ENCODE assay signal across 1 cellular context in genomic region chr17:8210761-8211458, GRCh38.
TF ChIP-seq lines count a peak whose summit lies in the region.

No MANE protein-coding gene starts in this region.

TF ChIP-seq in HCT116, 20 proteins besides CTCF, POLR2A, EP300 and RAD21 (continued from another document):
- TF ChIP-seq, protein P1, sequence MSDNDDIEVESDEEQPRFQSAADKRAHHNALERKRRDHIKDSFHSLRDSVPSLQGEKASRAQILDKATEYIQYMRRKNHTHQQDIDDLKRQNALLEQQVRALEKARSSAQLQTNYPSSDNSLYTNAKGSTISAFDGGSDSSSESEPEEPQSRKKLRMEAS (IDR thresholded peaks at IDR 0.05) = no peak
- peak; percentile 67; the same call in 1 of the 2 replicates for TF ChIP-seq SRF (IDR thresholded peaks at IDR 0.05; ENCODE audit: low read depth)
- TF ChIP-seq, protein P2, sequence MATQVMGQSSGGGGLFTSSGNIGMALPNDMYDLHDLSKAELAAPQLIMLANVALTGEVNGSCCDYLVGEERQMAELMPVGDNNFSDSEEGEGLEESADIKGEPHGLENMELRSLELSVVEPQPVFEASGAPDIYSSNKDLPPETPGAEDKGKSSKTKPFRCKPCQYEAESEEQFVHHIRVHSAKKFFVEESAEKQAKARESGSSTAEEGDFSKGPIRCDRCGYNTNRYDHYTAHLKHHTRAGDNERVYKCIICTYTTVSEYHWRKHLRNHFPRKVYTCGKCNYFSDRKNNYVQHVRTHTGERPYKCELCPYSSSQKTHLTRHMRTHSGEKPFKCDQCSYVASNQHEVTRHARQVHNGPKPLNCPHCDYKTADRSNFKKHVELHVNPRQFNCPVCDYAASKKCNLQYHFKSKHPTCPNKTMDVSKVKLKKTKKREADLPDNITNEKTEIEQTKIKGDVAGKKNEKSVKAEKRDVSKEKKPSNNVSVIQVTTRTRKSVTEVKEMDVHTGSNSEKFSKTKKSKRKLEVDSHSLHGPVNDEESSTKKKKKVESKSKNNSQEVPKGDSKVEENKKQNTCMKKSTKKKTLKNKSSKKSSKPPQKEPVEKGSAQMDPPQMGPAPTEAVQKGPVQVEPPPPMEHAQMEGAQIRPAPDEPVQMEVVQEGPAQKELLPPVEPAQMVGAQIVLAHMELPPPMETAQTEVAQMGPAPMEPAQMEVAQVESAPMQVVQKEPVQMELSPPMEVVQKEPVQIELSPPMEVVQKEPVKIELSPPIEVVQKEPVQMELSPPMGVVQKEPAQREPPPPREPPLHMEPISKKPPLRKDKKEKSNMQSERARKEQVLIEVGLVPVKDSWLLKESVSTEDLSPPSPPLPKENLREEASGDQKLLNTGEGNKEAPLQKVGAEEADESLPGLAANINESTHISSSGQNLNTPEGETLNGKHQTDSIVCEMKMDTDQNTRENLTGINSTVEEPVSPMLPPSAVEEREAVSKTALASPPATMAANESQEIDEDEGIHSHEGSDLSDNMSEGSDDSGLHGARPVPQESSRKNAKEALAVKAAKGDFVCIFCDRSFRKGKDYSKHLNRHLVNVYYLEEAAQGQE (IDR thresholded peaks at IDR 0.05; ENCODE audit: low read depth) = no peak
